Comparison of ENCODE assay signal across 27 cellular contexts in the genomic region with DNA sequence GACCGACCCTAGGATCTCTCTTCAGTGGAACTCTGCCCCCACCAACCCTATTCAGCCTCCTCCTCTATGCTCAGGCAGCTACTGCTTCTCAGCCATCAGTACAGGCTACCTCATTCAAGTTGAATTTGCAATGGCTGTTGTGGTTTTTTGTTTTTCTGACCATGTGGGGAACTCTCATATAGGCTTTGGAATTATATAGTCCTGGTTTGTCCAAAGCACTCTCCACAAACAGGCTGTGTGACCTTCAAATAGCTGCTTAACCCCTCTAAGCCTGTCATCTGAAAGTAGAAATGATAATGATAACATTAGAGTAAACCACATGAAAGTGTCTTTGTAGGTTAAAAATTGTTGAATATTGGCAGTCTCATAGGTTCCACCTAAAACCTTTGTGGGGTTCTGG.
DNase-seq lines count a peak whose midpoint lies in the region; ATAC-seq and TF ChIP-seq lines count a peak whose summit lies in the region.
"Had no signal": no experiment of that assay in that cellular context is flagged by ENCODE, and none has a peak within 500 bp of the region (broad histone marks: within the 10 kb centered on the region; RNA-seq: fewer than 3 reads in every experiment).

No MANE protein-coding gene starts in this region.

- no peaks in the 10 kb centered on the region for H3K9me2 ChIP-seq in PC-9 (ENCODE audit: insufficient read depth)

- H3K4me1 Mint-ChIP-seq in chondrocyte (ENCODE audit: low read depth) (peaks cover 29% of the 10 kb centered on the region), neural progenitor cell (peaks cover 11% of the 10 kb centered on the region)
- H3K4me1 Mint-ChIP-seq: neural crest cell had no signal

- H3K79me2 ChIP-seq in PC-9 (ENCODE audit: low read depth), result no peaks in the 10 kb centered on the region
- H3K79me2 ChIP-seq in neural progenitor cell (ENCODE audit: low read depth), result no peaks in the 10 kb centered on the region

- H3K4me2 ChIP-seq in PC-9, result no peak overlapping the region
- H3K4me2 ChIP-seq in neural progenitor cell, result no peak overlapping the region
- H3K4me2 ChIP-seq: GM23338 had no signal

- DNase-seq in EH (ENCODE audit: low read depth), result peak; percentile 54
- DNase-seq in PC-9, result no peak
- no peak for DNase-seq in chondrocyte (ENCODE audit: low spot score)
- no peak for DNase-seq in neural progenitor cell (ENCODE audit: low spot score)
- no peak for DNase-seq in mucosa of gallbladder (ENCODE audit: low spot score)
- DNase-seq: activated CD4-positive, alpha-beta memory T cell treated with anti-CD3 and anti-CD28 coated beads, Interleukin-2, amount 10 ng/mL, durations not matched to agents 7 days and 5 days; activated CD4-positive, alpha-beta T cell treated with anti-CD3 and anti-CD28 coated beads for 1 hour; anterior cingulate cortex; caudate nucleus; CD4-positive, alpha-beta T cell; lower lobe of right lung; NCI-H1417; NCI-H2081; NCI-H345; NCI-H774; right cardiac atrium; stimulated activated CD4-positive, alpha-beta T cell treated with anti-CD3 and anti-CD28 coated beads, Interleukin-12 subunit alpha, Interleukin-12 subunit beta, amount 100 ng/mL, for 4 hours; stimulated activated CD4-positive, alpha-beta T cell treated with anti-CD3 and anti-CD28 coated beads, Interleukin-4, amount 100 ng/mL, for 1 hour had no signal

- no peak overlapping the region for H3K4me3 ChIP-seq in PC-9
- H3K4me3 ChIP-seq in neural progenitor cell, result no peak overlapping the region
- H3K4me3 ChIP-seq: GM23338, K562, lower lobe of right lung, suprapubic skin had no signal

- H2AFZ ChIP-seq in PC-9, result no peak overlapping the region
- H2AFZ ChIP-seq in neural progenitor cell (replicated peaks), result no peak overlapping the region
- H2AFZ ChIP-seq: GM23338 had no signal

- H3K36me3 ChIP-seq in PC-9 (ENCODE audit: low read depth) (no peaks in the 10 kb centered on the region), neural progenitor cell (no peaks in the 10 kb centered on the region)
- H3K36me3 ChIP-seq: lower lobe of right lung, suprapubic skin had no signal

- intact Hi-C loops in PC-9 (cut with micrococcal nuclease; ENCODE audit: unreplicated experiment), result no loop called here

- H3K9ac ChIP-seq in neural progenitor cell, result no peak overlapping the region

- no peak overlapping the region for H3K4me3 Mint-ChIP-seq in chondrocyte (ENCODE audit: unreplicated experiment)
- no peak overlapping the region for H3K4me3 Mint-ChIP-seq in neural progenitor cell
- H3K4me3 Mint-ChIP-seq: activated CD4-positive, alpha-beta memory T cell treated with anti-CD3 and anti-CD28 coated beads, Interleukin-2, amount 10 ng/mL, durations not matched to agents 7 days and 5 days; CD4-positive, alpha-beta T cell; GM23338; neural crest cell had no signal

- no peaks in the 10 kb centered on the region for H3K27me3 Mint-ChIP-seq in chondrocyte (ENCODE audit: low read depth)
- peaks cover 6% of the 10 kb centered on the region for H3K27me3 Mint-ChIP-seq in neural progenitor cell (ENCODE audit: insufficient read depth, low read depth)

- H3K27ac Mint-ChIP-seq in chondrocyte (ENCODE audit: unreplicated experiment), result peak overlapping the region; percentile 67
- H3K27ac Mint-ChIP-seq in neural progenitor cell, result peak overlapping the region; percentile 24
- H3K27ac Mint-ChIP-seq: activated CD4-positive, alpha-beta memory T cell treated with anti-CD3 and anti-CD28 coated beads, Interleukin-2, amount 10 ng/mL, durations not matched to agents 7 days and 5 days; activated T-helper 2 cell treated with anti-CD3 and anti-CD28 coated beads, Interferon-gamma antibody, Interleukin-2, Interleukin-4, amounts not matched to agents 10 μg/mL and 5 μg/mL and 100 μg/mL, durations not matched to agents 14 hours and 24 hours and 36 hours; CD4-positive, alpha-beta T cell; GM23338 had no signal

- H3K27ac ChIP-seq in PC-9 (no peak overlapping the region), neural progenitor cell (no peak overlapping the region)
- H3K27ac ChIP-seq: lower lobe of right lung, RWPE1, suprapubic skin had no signal

- POLR2A ChIA-PET in PC-9 (lab: Charles Lee; ENCODE audit: unreplicated experiment), result interaction anchor here (0.6 kb wide), 1 partner anchor 112 kb away, joined by 3 read pairs; no protein-coding TSS in a partner anchor

- BruUV-seq in PC-9 (replicated peaks; lab: Mats Ljungman, UMichigan), result TSS peak; percentile 89

- CTCF ChIA-PET in PC-9 (lab: Charles Lee), result no interaction called here

- TF ChIP-seq CTCF in PC-9 (conservative IDR thresholded peaks at IDR 0.05) (no peak), chondrocyte (IDR thresholded peaks at IDR 0.05) (no peak), neural progenitor cell (IDR thresholded peaks at IDR 0.05) (no peak)

- peaks cover 6% of the 10 kb centered on the region; the same call in 1 of the 2 replicates for H3K9me3 ChIP-seq in PC-9 (ENCODE audit: insufficient read depth, low read depth)
- no peaks in the 10 kb centered on the region for H3K9me3 ChIP-seq in neural progenitor cell (ENCODE audit: low read depth)
- H3K9me3 ChIP-seq: lower lobe of right lung, suprapubic skin had no signal

- no peaks in the 10 kb centered on the region for H3K36me3 Mint-ChIP-seq in chondrocyte (ENCODE audit: low read depth)
- H3K36me3 Mint-ChIP-seq in neural progenitor cell, result no peaks in the 10 kb centered on the region
- H3K36me3 Mint-ChIP-seq: activated naive CD4-positive, alpha-beta T cell treated with anti-CD3 and anti-CD28 coated beads, Interleukin-2, amount 50 U/mL, for 72 hours had no signal

- H3K27me3 ChIP-seq in PC-9 (ENCODE audit: insufficient read depth, low read depth) (no peaks in the 10 kb centered on the region), neural progenitor cell (no peaks in the 10 kb centered on the region)
- H3K27me3 ChIP-seq: suprapubic skin had no signal

- H3K4me1 ChIP-seq in PC-9 (replicated peaks; ENCODE audit: insufficient read depth) (peaks cover 13% of the 10 kb centered on the region; the same call in 1 of the 2 replicates), neural progenitor cell (peaks cover 9% of the 10 kb centered on the region)
- H3K4me1 ChIP-seq: lower lobe of right lung, suprapubic skin had no signal

- no peaks in the 10 kb centered on the region for H3K9me3 Mint-ChIP-seq in chondrocyte (ENCODE audit: low read depth)
- H3K9me3 Mint-ChIP-seq in neural progenitor cell, result no peaks in the 10 kb centered on the region
- H3K9me3 Mint-ChIP-seq: activated CD4-positive, alpha-beta memory T cell treated with anti-CD3 and anti-CD28 coated beads, Interleukin-2, amount 10 ng/mL, durations not matched to agents 7 days and 5 days; activated naive CD4-positive, alpha-beta T cell treated with anti-CD3 and anti-CD28 coated beads, Interleukin-2, amount 50 U/mL, for 72 hours; activated T-helper 2 cell treated with anti-CD3 and anti-CD28 coated beads, Interferon-gamma antibody, Interleukin-2, Interleukin-4, amounts not matched to agents 10 μg/mL and 5 μg/mL and 100 μg/mL, durations not matched to agents 14 hours and 24 hours and 36 hours; CD4-positive, alpha-beta T cell; GM23338; neural crest cell had no signal

- ATAC-seq in HG03520 (IDR thresholded peaks at IDR 0.05; ENCODE audit: unreplicated experiment), result no peak
- no peak for ATAC-seq in HG03175 (IDR thresholded peaks at IDR 0.05; ENCODE audit: unreplicated experiment)
- ATAC-seq: activated naive CD4-positive, alpha-beta T cell treated with anti-CD3 and anti-CD28 coated beads, Interleukin-2, amount 50 U/mL, for 72 hours; GM23338; K562; right cardiac atrium had no signal

- H4K20me1 ChIP-seq in PC-9 (ENCODE audit: insufficient read depth) (no peaks in the 10 kb centered on the region), neural progenitor cell (ENCODE audit: low read depth) (no peaks in the 10 kb centered on the region)

- H3F3A ChIP-seq in PC-9 (ENCODE audit: insufficient read depth, low read depth), result peaks cover 10% of the 10 kb centered on the region; the same call in 1 of the 2 replicates
- peaks cover 4% of the 10 kb centered on the region for H3F3A ChIP-seq in neural progenitor cell (ENCODE audit: low read depth)
